29 cellular contexts compared by ENCODE assay signal in genomic region chrX:21948897-21949578, GRCh38. TPM values are rescaled to one million over a fixed set of nuclear protein-coding genes. Genes with fewer than 3 reads are reported as not detected.
DNase-seq lines count a peak whose midpoint lies in the region; ATAC-seq, FAIRE-seq and TF ChIP-seq lines count a peak whose summit lies in the region.
"Had no signal": no experiment of that assay in that cellular context is flagged by ENCODE, and none has a peak within 500 bp of the region (broad histone marks: within the 10 kb centered on the region; RNA-seq: fewer than 3 reads in every experiment).

No MANE protein-coding gene starts in this region.

- H3K79me2 ChIP-seq in K562 (ENCODE audit: control insufficient read depth, insufficient read depth, low read length) = peaks cover 98% of the 10 kb centered on the region

- in situ Hi-C loops in K562 (cut with MboI) = no loop called here

- DNase-seq in BE2C (peak; percentile 51), K562 (ENCODE audit: extremely low read depth in 1 of 4, low spot score in 3 of 4) (no peak), islet precursor cell (peak; percentile 72), GM19240 (ENCODE audit: insufficient read length, low spot score) (no peak), omental fat pad (ENCODE audit: low spot score) (no peak), iPS-NIHi11 (ENCODE audit: low spot score) (no peak), NCI-H345 treated with DMSO at 0.1 percent for 48 hours (lab: John Stamatoyannopoulos, UW; ENCODE audit: unreplicated experiment) (no peak)
- DNase-seq in CD4-positive, alpha-beta T cell = no peak
- DNase-seq: activated CD4-positive, alpha-beta memory T cell treated with anti-CD3 and anti-CD28 coated beads for 36 hours; activated CD4-positive, alpha-beta T cell treated with anti-CD3 and anti-CD28 coated beads for 1 hour; activated naive CD4-positive, alpha-beta T cell treated with anti-CD3 and anti-CD28 coated beads, Interleukin-2, amount 50 U/mL, for 16 hours; DMS79 treated with DMSO at 0.1 percent for 48 hours; GF-D8; GOT3; hypothalamus; mesenchymal stem cell; NCI-H1092; NCI-H1694 treated with DMSO at 0.1 percent for 48 hours; NCI-H2171; NK-92 treated with Interleukin-12 subunit alpha and Interleukin-12 subunit beta, amount 100 ng/mL, for 24 hours; stimulated activated naive CD4-positive, alpha-beta T cell had no signal

- H3K9me3 Mint-ChIP-seq in CD4-positive, alpha-beta T cell = no peaks in the 10 kb centered on the region
- H3K9me3 Mint-ChIP-seq: activated CD4-positive, alpha-beta memory T cell treated with anti-CD3 and anti-CD28 coated beads for 36 hours; activated T-helper 2 cell treated with anti-CD3 and anti-CD28 coated beads, Interferon-gamma antibody, Interleukin-2, Interleukin-4, amounts not matched to agents 10 μg/mL and 5 μg/mL and 100 μg/mL, durations not matched to agents 14 hours and 24 hours and 36 hours; IgD-negative memory B cell; T-helper 2 cell treated with Interferon-gamma antibody and Interleukin-4, amounts not matched to agents 5 μg/mL and 100 μg/mL, for 36 hours had no signal

- no peaks in the 10 kb centered on the region for H3K9me1 ChIP-seq in K562 (ENCODE audit: control insufficient read depth, insufficient read depth, low read length)

- H3K36me3 Mint-ChIP-seq in CD4-positive, alpha-beta T cell (ENCODE audit: low read depth) = no peaks in the 10 kb centered on the region
- H3K36me3 Mint-ChIP-seq: IgD-negative memory B cell had no signal

- H3K4me1 ChIP-seq in BE2C = no peaks in the 10 kb centered on the region; the same call in 1 of the 2 replicates
- H3K4me1 ChIP-seq in K562 (replicated peaks in 1 of 2; ENCODE audit: control insufficient read depth in 2 of 2, insufficient read depth in 2 of 2, low read length in 2 of 2) = peaks cover 0 to 30% of the 10 kb centered on the region in 2 experiments; a peak in 4 of 5 replicates

- CTCF ChIA-PET in CD4-positive, alpha-beta T cell (lab: Charles Lee) = no interaction called here
- CTCF ChIA-PET in K562 (lab: Yijun Ruan, JAX; ENCODE audit: low intra/inter-chr PET ratio) = no interaction called here

- BruUV-seq in K562 (replicated peaks; lab: Mats Ljungman, UMichigan) = no TSS peak

- no peak for ATAC-seq in CD4-positive, alpha-beta T cell (ENCODE audit: poor library complexity)
- ATAC-seq in K562 (0 out of 3 replicates have a peak, but pooled peaks have one; percentile 10), omental fat pad (ENCODE audit: low FRiP score) (no peak)
- ATAC-seq: gastroesophageal sphincter, left lobe of liver had no signal

- no peak for TF ChIP-seq POLR2A in K562 (conservative IDR thresholded peaks at IDR 0.05)

- 72% methylated on average over 8 of the region's 8 CpGs for WGBS in K562 (ENCODE audit: insufficient coverage, low coverage, missing lambda C conversion rate)

- H3K9ac ChIP-seq in K562 (ENCODE audit: insufficient read depth in 1 of 2, low read depth in 2 of 2, low read length in 2 of 2) = no peak overlapping the region
- H3K9ac ChIP-seq: BLaER1 treated with 17β-estradiol and CSF1 and Interleukin-3, amounts not matched to agents 10 nM and 100 nM had no signal

- peaks cover 14% of the 10 kb centered on the region for H4K20me1 ChIP-seq in K562 (replicated peaks; ENCODE audit: control insufficient read depth, insufficient read depth, low read length)

- H3K27me3 ChIP-seq in BE2C (no peaks in the 10 kb centered on the region), K562 (ENCODE audit: control insufficient read depth in 2 of 2, insufficient read depth in 2 of 2, low read length in 2 of 2) (no peaks in the 10 kb centered on the region)
- H3K27me3 ChIP-seq in CD4-positive, alpha-beta T cell (ENCODE audit: control insufficient read depth, insufficient read depth, low read length) = no peaks in the 10 kb centered on the region
- H3K27me3 ChIP-seq: BLaER1 treated with 17β-estradiol and CSF1 and Interleukin-3, amounts not matched to agents 10 nM and 100 nM; gastroesophageal sphincter; suprapubic skin had no signal

- H3K36me3 ChIP-seq in BE2C (no peaks in the 10 kb centered on the region), K562 (ENCODE audit: control insufficient read depth, insufficient read depth, low read length) (peaks cover 20% of the 10 kb centered on the region; the same call in 2 of the 3 replicates)
- H3K36me3 ChIP-seq: gastroesophageal sphincter, suprapubic skin had no signal

- peaks cover 33% of the 10 kb centered on the region for H3K4me1 Mint-ChIP-seq in CD4-positive, alpha-beta T cell (ENCODE audit: low read depth)

- H3K27ac ChIP-seq in CD4-positive, alpha-beta T cell (ENCODE audit: low read depth, low read length) = no peak overlapping the region
- peak overlapping the region; percentile 33; the same call in 1 of the 3 replicates for H3K27ac ChIP-seq in K562 (ENCODE audit: extremely low read depth, low read depth, low read length)
- H3K27ac ChIP-seq: BLaER1 treated with 17β-estradiol and CSF1 and Interleukin-3, amounts not matched to agents 10 nM and 100 nM; suprapubic skin had no signal

- FAIRE-seq in K562 (lab: Jason Lieb, UNC) = no peak

- H3K4me3 Mint-ChIP-seq in CD4-positive, alpha-beta T cell = no peak overlapping the region
- H3K4me3 Mint-ChIP-seq: activated CD4-positive, alpha-beta memory T cell treated with anti-CD3 and anti-CD28 coated beads for 36 hours; brain; IgD-negative memory B cell; T-helper 2 cell treated with Interferon-gamma antibody and Interleukin-4, amounts not matched to agents 5 μg/mL and 100 μg/mL, for 36 hours had no signal

- no peak overlapping the region for H3K4me2 ChIP-seq in K562 (ENCODE audit: insufficient read depth, low read length)
- H3K4me2 ChIP-seq: BLaER1 treated with 17β-estradiol and CSF1 and Interleukin-3, amounts not matched to agents 10 nM and 100 nM had no signal

- no peak overlapping the region for H2AFZ ChIP-seq in K562 (ENCODE audit: low read depth, low read length)

- H3K27me3 Mint-ChIP-seq in CD4-positive, alpha-beta T cell = no peaks in the 10 kb centered on the region
- H3K27me3 Mint-ChIP-seq: activated CD4-positive, alpha-beta memory T cell treated with anti-CD3 and anti-CD28 coated beads for 36 hours; brain; IgD-negative memory B cell had no signal

- H3K27ac Mint-ChIP-seq in CD4-positive, alpha-beta T cell = peak overlapping the region; percentile 30
- H3K27ac Mint-ChIP-seq: activated CD4-positive, alpha-beta memory T cell treated with anti-CD3 and anti-CD28 coated beads for 36 hours; activated T-helper 2 cell treated with anti-CD3 and anti-CD28 coated beads, Interferon-gamma antibody, Interleukin-2, Interleukin-4, amounts not matched to agents 10 μg/mL and 5 μg/mL and 100 μg/mL, durations not matched to agents 14 hours and 24 hours and 36 hours; IgD-negative memory B cell; T-helper 2 cell treated with Interferon-gamma antibody and Interleukin-4, amounts not matched to agents 5 μg/mL and 100 μg/mL, for 36 hours had no signal

- intact Hi-C loops in CD4-positive, alpha-beta T cell (cut with DNase I, micrococcal nuclease) = no loop called here
- intact Hi-C loops in K562 (cut with micrococcal nuclease) = no loop called here

- no peak overlapping the region for H3K4me3 ChIP-seq in BE2C (ENCODE audit: low read depth, low read length)
- H3K4me3 ChIP-seq in K562 = no peak overlapping the region
- H3K4me3 ChIP-seq: BLaER1 treated with 17β-estradiol and CSF1 and Interleukin-3, amounts not matched to agents 10 nM and 100 nM; gastroesophageal sphincter; suprapubic skin had no signal

- no peak for TF ChIP-seq RAD21 in K562 (CRISPR knock-in tag; conservative IDR thresholded peaks at IDR 0.05 in 1 of 2, IDR thresholded peaks at IDR 0.05 in 1 of 2)

- POLR2A ChIA-PET in CD4-positive, alpha-beta T cell (lab: Charles Lee) = no interaction called here
- POLR2A ChIA-PET in K562 (lab: Yijun Ruan, JAX) = interaction anchor here (0.8 to 1.3 kb wide), 2 partner anchors 11 to 46 kb away, joined by 3 to 5 read pairs; no protein-coding TSS in a partner anchor

- H3K9me3 ChIP-seq in BE2C (no peaks in the 10 kb centered on the region), K562 (replicated peaks; ENCODE audit: control insufficient read depth, insufficient read depth, low read depth, low read length) (no peaks in the 10 kb centered on the region)
- no peaks in the 10 kb centered on the region for H3K9me3 ChIP-seq in CD4-positive, alpha-beta T cell (ENCODE audit: control insufficient read depth, low read length)
- H3K9me3 ChIP-seq: gastroesophageal sphincter, suprapubic skin had no signal

- no peak for TF ChIP-seq EP300 in K562 (IDR thresholded peaks at IDR 0.05; ENCODE audit: low read length)

- TF ChIP-seq CTCF in BE2C (IDR thresholded peaks at IDR 0.05; ENCODE audit: low read depth, low read length) (no peak), K562 (IDR thresholded peaks at IDR 0.05 in 2 of 3, conservative IDR thresholded peaks at IDR 0.05 in 1 of 3; ENCODE audit: insufficient read depth in 2 of 3, low read depth in 1 of 3, low read length in 3 of 3) (no peak), omental fat pad (IDR thresholded peaks at IDR 0.05) (no peak)
- TF ChIP-seq CTCF in CD4-positive, alpha-beta T cell (IDR thresholded peaks at IDR 0.05) = no peak

RNA-seq across cellular contexts. Expression of gene SMS, which starts 8.5 kb away (rescaled TPM):
- polyA plus RNA-seq in BE2C (2012; ENCODE audit: insufficient read depth, insufficient read length, low read depth) = 56.0 TPM
- total RNA-seq in CD4-positive, alpha-beta T cell = 10 to 100 TPM; 17.8 to 19.6 TPM
- total RNA-seq in K562 (2011; cell fraction: chromatin; rRNA removed; ENCODE audit: low replicate concordance) = 13.0 and 19.7 TPM in 2 replicates
- 12.6 and 13.3 TPM in 2 replicates for total RNA-seq in K562 (2011; cell fraction: nucleolus; rRNA removed)
- total RNA-seq in K562 (2011; cell fraction: nucleoplasm; rRNA removed) = 16.6 and 20.2 TPM in 2 replicates
- total RNA-seq in K562 (2014; rRNA removed) (158 and 164 TPM in 2 replicates), K562 (2014; rRNA removed; fragmentation: Illumina TruSeq; extraction: Trizol) (193 and 211 TPM in 2 replicates), K562 (2015; rRNA removed; fragmentation: Illumina TruSeq; extraction: Trizol) (179 and 192 TPM in 2 replicates), K562 (2021) (150 and 152 TPM in 2 replicates), omental fat pad (10 to 100 TPM; 38.1 to 46.5 (median 40.6) TPM)
- polyA plus RNA-seq in K562 (2011; rRNA removed) (75.5 and 111 TPM in 2 replicates), K562 (2014; fragmentation: Illumina TruSeq; extraction: Trizol) (181 and 193 TPM in 2 replicates), K562 (2014; fragmentation: Nextera tagmentation; extraction: Ambion mirVana) (10 to 100 TPM; 71.1 to 98.5 TPM), K562 (2014; rRNA removed) (133 TPM in 2 replicates)
- 63.9 and 64.3 TPM in 2 replicates for polyA plus RNA-seq in K562 (2011; cell fraction: cytosol; rRNA removed)
- polyA plus RNA-seq in K562 (2011; cell fraction: nucleus; rRNA removed) = 27.6 and 33.3 TPM in 2 replicates
- 98.5 and 157 TPM in 2 replicates for polyA plus RNA-seq in K562 (2012)
- 95.3 and 96.0 TPM in 2 replicates for polyA minus RNA-seq in K562 (2011; rRNA and poly(A)+ RNA removed)
- polyA minus RNA-seq in K562 (2011; cell fraction: cytosol; rRNA and poly(A)+ RNA removed) = 81.9 and 89.6 TPM in 2 replicates
- polyA minus RNA-seq in K562 (2011; cell fraction: nucleus; rRNA and poly(A)+ RNA removed) = 11.8 and 20.5 TPM in 2 replicates

Comparison
In these comparisons a context has a peak if more than half of its experiments do, and no peak if none do; other contexts are left out.
1. DNase-seq: peak in BE2C (single experiment) and islet precursor cell (single experiment); none in CD4-positive, alpha-beta T cell (0 of 10), K562 (0 of 4), GM19240 (single experiment), omental fat pad (single experiment), iPS-NIHi11 (single experiment) and NCI-H345 treated with DMSO at 0.1 percent for 48 hours (single experiment).